ENCODE assay signal across 2 cellular contexts in the genomic region with DNA sequence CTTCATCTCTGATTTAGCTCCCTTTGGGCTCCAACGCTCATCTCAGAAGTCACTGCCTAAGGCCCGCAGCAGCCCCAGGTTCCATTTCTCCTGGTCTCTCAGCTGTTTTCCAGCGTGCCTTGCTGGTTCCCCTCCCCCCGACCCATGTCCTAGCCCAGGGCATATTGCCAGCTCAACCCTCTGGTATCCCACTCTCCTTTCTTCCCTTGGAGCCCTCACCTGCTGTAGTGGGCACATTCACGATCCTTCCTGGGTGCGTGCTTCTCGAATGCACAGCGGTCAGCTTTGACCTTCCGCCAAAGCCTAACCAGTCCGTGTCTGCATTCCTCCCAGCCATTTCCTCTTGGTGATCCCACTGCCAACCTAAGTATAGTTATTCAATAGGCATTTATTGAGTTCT.
TF ChIP-seq lines count a peak whose summit lies in the region.

No MANE protein-coding gene starts in this region.

TF ChIP-seq in GM23338, 12 proteins besides CTCF, POLR2A, EP300 and RAD21 (continued from another document):
- TF ChIP-seq, protein P1, sequence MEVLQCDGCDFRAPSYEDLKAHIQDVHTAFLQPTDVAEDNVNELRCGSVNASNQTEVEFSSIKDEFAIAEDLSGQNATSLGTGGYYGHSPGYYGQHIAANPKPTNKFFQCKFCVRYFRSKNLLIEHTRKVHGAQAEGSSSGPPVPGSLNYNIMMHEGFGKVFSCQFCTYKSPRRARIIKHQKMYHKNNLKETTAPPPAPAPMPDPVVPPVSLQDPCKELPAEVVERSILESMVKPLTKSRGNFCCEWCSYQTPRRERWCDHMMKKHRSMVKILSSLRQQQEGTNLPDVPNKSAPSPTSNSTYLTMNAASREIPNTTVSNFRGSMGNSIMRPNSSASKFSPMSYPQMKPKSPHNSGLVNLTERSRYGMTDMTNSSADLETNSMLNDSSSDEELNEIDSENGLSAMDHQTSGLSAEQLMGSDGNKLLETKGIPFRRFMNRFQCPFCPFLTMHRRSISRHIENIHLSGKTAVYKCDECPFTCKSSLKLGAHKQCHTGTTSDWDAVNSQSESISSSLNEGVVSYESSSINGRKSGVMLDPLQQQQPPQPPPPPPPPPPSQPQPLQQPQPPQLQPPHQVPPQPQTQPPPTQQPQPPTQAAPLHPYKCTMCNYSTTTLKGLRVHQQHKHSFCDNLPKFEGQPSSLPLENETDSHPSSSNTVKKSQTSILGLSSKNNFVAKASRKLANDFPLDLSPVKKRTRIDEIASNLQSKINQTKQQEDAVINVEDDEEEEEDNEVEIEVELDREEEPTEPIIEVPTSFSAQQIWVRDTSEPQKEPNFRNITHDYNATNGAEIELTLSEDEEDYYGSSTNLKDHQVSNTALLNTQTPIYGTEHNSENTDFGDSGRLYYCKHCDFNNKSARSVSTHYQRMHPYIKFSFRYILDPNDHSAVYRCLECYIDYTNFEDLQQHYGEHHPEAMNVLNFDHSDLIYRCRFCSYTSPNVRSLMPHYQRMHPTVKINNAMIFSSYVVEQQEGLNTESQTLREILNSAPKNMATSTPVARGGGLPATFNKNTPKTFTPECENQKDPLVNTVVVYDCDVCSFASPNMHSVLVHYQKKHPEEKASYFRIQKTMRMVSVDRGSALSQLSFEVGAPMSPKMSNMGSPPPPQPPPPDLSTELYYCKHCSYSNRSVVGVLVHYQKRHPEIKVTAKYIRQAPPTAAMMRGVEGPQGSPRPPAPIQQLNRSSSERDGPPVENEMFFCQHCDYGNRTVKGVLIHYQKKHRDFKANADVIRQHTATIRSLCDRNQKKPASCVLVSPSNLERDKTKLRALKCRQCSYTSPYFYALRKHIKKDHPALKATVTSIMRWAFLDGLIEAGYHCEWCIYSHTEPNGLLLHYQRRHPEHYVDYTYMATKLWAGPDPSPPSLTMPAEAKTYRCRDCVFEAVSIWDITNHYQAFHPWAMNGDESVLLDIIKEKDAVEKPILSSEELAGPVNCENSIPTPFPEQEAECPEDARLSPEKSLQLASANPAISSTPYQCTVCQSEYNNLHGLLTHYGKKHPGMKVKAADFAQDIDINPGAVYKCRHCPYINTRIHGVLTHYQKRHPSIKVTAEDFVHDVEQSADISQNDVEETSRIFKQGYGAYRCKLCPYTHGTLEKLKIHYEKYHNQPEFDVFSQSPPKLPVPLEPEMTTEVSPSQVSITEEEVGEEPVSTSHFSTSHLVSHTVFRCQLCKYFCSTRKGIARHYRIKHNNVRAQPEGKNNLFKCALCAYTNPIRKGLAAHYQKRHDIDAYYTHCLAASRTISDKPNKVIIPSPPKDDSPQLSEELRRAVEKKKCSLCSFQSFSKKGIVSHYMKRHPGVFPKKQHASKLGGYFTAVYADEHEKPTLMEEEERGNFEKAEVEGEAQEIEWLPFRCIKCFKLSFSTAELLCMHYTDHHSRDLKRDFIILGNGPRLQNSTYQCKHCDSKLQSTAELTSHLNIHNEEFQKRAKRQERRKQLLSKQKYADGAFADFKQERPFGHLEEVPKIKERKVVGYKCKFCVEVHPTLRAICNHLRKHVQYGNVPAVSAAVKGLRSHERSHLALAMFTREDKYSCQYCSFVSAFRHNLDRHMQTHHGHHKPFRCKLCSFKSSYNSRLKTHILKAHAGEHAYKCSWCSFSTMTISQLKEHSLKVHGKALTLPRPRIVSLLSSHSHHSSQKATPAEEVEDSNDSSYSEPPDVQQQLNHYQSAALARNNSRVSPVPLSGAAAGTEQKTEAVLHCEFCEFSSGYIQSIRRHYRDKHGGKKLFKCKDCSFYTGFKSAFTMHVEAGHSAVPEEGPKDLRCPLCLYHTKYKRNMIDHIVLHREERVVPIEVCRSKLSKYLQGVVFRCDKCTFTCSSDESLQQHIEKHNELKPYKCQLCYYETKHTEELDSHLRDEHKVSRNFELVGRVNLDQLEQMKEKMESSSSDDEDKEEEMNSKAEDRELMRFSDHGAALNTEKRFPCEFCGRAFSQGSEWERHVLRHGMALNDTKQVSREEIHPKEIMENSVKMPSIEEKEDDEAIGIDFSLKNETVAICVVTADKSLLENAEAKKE (CRISPR knock-in tag; IDR thresholded peaks at IDR 0.05) = no peak
- TF ChIP-seq, protein P2, sequence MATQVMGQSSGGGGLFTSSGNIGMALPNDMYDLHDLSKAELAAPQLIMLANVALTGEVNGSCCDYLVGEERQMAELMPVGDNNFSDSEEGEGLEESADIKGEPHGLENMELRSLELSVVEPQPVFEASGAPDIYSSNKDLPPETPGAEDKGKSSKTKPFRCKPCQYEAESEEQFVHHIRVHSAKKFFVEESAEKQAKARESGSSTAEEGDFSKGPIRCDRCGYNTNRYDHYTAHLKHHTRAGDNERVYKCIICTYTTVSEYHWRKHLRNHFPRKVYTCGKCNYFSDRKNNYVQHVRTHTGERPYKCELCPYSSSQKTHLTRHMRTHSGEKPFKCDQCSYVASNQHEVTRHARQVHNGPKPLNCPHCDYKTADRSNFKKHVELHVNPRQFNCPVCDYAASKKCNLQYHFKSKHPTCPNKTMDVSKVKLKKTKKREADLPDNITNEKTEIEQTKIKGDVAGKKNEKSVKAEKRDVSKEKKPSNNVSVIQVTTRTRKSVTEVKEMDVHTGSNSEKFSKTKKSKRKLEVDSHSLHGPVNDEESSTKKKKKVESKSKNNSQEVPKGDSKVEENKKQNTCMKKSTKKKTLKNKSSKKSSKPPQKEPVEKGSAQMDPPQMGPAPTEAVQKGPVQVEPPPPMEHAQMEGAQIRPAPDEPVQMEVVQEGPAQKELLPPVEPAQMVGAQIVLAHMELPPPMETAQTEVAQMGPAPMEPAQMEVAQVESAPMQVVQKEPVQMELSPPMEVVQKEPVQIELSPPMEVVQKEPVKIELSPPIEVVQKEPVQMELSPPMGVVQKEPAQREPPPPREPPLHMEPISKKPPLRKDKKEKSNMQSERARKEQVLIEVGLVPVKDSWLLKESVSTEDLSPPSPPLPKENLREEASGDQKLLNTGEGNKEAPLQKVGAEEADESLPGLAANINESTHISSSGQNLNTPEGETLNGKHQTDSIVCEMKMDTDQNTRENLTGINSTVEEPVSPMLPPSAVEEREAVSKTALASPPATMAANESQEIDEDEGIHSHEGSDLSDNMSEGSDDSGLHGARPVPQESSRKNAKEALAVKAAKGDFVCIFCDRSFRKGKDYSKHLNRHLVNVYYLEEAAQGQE (IDR thresholded peaks at IDR 0.05; ENCODE audit: unreplicated experiment) = no peak
- TF ChIP-seq CREB1 (CRISPR knock-in tag; IDR thresholded peaks at IDR 0.05; ENCODE audit: low read depth) = no peak
- TF ChIP-seq POLR2AphosphoS5 (IDR thresholded peaks at IDR 0.05; ENCODE audit: low read depth) = no peak

TF ChIP-seq in WTC11, 78 proteins besides CTCF, POLR2A, EP300 and RAD21 (continued from another document):
- TF ChIP-seq, protein P3, sequence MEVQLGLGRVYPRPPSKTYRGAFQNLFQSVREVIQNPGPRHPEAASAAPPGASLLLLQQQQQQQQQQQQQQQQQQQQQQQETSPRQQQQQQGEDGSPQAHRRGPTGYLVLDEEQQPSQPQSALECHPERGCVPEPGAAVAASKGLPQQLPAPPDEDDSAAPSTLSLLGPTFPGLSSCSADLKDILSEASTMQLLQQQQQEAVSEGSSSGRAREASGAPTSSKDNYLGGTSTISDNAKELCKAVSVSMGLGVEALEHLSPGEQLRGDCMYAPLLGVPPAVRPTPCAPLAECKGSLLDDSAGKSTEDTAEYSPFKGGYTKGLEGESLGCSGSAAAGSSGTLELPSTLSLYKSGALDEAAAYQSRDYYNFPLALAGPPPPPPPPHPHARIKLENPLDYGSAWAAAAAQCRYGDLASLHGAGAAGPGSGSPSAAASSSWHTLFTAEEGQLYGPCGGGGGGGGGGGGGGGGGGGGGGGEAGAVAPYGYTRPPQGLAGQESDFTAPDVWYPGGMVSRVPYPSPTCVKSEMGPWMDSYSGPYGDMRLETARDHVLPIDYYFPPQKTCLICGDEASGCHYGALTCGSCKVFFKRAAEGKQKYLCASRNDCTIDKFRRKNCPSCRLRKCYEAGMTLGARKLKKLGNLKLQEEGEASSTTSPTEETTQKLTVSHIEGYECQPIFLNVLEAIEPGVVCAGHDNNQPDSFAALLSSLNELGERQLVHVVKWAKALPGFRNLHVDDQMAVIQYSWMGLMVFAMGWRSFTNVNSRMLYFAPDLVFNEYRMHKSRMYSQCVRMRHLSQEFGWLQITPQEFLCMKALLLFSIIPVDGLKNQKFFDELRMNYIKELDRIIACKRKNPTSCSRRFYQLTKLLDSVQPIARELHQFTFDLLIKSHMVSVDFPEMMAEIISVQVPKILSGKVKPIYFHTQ (CRISPR knock-in tag; IDR thresholded peaks at IDR 0.05) = no peak
TF ChIP-seq in WTC11: peak in this region for 0.
